8 cellular contexts compared by ENCODE assay signal in the genomic region with DNA sequence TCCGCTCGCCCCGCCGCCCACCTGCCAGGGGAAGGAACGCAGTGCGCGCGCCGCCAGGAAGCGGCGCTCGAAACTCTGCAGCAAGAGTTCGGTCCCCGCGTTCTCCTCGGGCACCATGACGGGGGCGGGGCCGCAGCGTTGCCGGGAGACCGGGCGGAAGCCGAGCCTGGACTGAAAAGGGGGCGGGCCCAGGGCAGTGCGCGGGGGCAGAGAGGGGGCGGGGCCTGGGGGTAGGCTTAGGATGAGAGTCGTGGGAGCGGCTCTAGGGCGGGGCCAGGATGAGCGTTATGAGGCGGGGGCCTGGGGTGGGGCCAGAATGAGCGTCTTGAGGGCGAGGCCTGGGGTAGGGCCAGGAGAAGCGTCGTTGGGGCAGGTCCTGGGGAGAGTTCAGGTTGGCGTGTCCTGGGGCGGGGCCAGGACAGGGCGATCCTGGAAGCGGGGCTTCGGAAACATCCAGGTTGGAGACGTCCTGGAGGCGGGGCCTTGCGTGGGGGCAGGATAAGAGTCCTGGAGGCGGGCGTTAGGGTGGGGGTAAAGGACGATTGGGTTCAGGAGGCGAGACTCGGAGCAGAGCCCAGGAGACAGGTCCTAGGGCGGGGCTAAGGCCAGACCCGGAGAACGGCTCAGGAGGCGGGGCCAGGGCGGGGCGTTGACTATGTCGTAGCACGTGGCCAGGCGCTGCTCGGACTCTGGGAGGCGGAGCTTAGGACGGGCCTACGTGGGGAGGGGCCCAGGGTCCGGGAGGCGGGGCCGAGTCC. TPM values are rescaled to one million over a fixed set of nuclear protein-coding genes. Genes with fewer than 3 reads are reported as not detected.
DNase-seq lines count a peak whose midpoint lies in the region; ATAC-seq and TF ChIP-seq lines count a peak whose summit lies in the region.
"Not testable (repeated sequence)": the region's sequence is repeated elsewhere in the genome, so short reads cannot be mapped to it uniquely, and the experiment has no call there.

No MANE protein-coding gene starts in this region.

- TF ChIP-seq POLR2A in vagina (IDR thresholded peaks at IDR 0.05) = not testable (repeated sequence)

- in situ Hi-C loops in astrocyte of the cerebellum (cut with HindIII; ENCODE audit: low sequenced_read_pairs) = not testable (repeated sequence)

- TF ChIP-seq CTCF in astrocyte of the cerebellum (IDR thresholded peaks at IDR 0.05; ENCODE audit: low read depth, low read length, missing control alignments); vagina (IDR thresholded peaks at IDR 0.05): not testable (repeated sequence)

- H3K27me3 ChIP-seq in rectal smooth muscle tissue (ENCODE audit: control insufficient read depth, insufficient read depth, low read length); vagina: not testable (repeated sequence)

- intact Hi-C loops in vagina (cut with DNase I) = not testable (repeated sequence)

- DNase-seq in NCI-H2029 (lab: John Stamatoyannopoulos, UW) (peak; percentile 100), T-helper 9 cell (peak; percentile 93), astrocyte of the cerebellum (ENCODE audit: low read depth) (peak; percentile 85), hepatic stellate cell (ENCODE audit: low spot score) (peak; percentile 78), vagina (ENCODE audit: extremely low spot score in 2 of 2) (peak; percentile 99)

- not testable (repeated sequence) for H3K4me1 ChIP-seq in rectal smooth muscle tissue (ENCODE audit: control insufficient read depth, insufficient read depth, low read length)
- H3K4me1 ChIP-seq in vagina = peaks cover 11% of the 10 kb centered on the region

- ATAC-seq in GM18502 (IDR thresholded peaks at IDR 0.05; ENCODE audit: poor library complexity, unreplicated experiment) (peak; percentile 80), HG02981 (IDR thresholded peaks at IDR 0.05; ENCODE audit: unreplicated experiment) (peak; percentile 88)

- H3K9me3 ChIP-seq in vagina = not testable (repeated sequence)

- H3K4me3 ChIP-seq in astrocyte of the cerebellum (ENCODE audit: low read depth, low read length) (peak overlapping the region; percentile 53), rectal smooth muscle tissue (ENCODE audit: low read length) (peak overlapping the region; percentile 64), vagina (peak overlapping the region; percentile 64 to 70)

- not testable (repeated sequence) for H3K36me3 ChIP-seq in rectal smooth muscle tissue (ENCODE audit: control insufficient read depth, insufficient read depth, low read length); vagina

- not testable (repeated sequence) for H3K9ac ChIP-seq in rectal smooth muscle tissue (ENCODE audit: low read length)

- peak overlapping the region; percentile 68 for H3K27ac ChIP-seq in rectal smooth muscle tissue (ENCODE audit: low read depth, low read length)
- peak overlapping the region; percentile 88 for H3K27ac ChIP-seq in vagina

RNA-seq across cellular contexts. Expression of gene ZNF195, which starts 43.6 kb away (rescaled TPM):
- total RNA-seq in vagina = 13.0 TPM

Comparison
In these comparisons a context has a peak if more than half of its experiments do, and no peak if none do; other contexts are left out.
1. Peak in every context shown above with its lines: DNase-seq, ATAC-seq, H3K4me3 ChIP-seq and H3K27ac ChIP-seq.